22 cellular contexts compared by ENCODE assay signal in genomic region chr15:63114465-63114864, GRCh38.
"Had no signal": no experiment of that assay in that cellular context is flagged by ENCODE, and none has a peak within 500 bp of the region (broad histone marks: within the 10 kb centered on the region; RNA-seq: fewer than 3 reads in every experiment).

No MANE protein-coding gene starts in this region.

- H3K36me3 Mint-ChIP-seq: stimulated activated effector memory CD8-positive, alpha-beta T cell treated with anti-CD3 and anti-CD28 coated beads, Interleukin-12 subunit alpha, Interleukin-12 subunit beta, amount 100 ng/mL, for 72 hours had no signal

- H3K4me3 Mint-ChIP-seq: activated B cell treated with CpG ODN at 0.5 μM for 24 hours; activated naive CD8-positive, alpha-beta T cell treated with anti-CD3 and anti-CD28 coated beads, Interleukin-2, amount 10 ng/mL, durations not matched to agents 7 days and 5 days; activated T-cell treated with anti-CD3 and anti-CD28 coated beads, Interleukin-2, amount 50 U/mL, for 4 hours; naive thymus-derived CD4-positive, alpha-beta T cell; neural crest cell; stimulated activated effector memory CD8-positive, alpha-beta T cell treated with anti-CD3 and anti-CD28 coated beads, Interleukin-12 subunit alpha, Interleukin-12 subunit beta, amount 100 ng/mL, for 72 hours; stimulated activated naive CD8-positive, alpha-beta T cell treated with anti-CD3 and anti-CD28 coated beads, Interleukin-15, amount 100 ng/mL, for 72 hours had no signal

- H3K4me1 ChIP-seq: foreskin keratinocyte, lower lobe of right lung, tibial artery had no signal

- H3K27me3 Mint-ChIP-seq: activated B cell treated with CpG ODN at 0.5 μM for 24 hours; stimulated activated naive CD8-positive, alpha-beta T cell treated with anti-CD3 and anti-CD28 coated beads, Interleukin-15, amount 100 ng/mL, for 72 hours had no signal

- ATAC-seq: activated T-cell treated with anti-CD3 and anti-CD28 coated beads, Interleukin-2, amount 50 U/mL, for 4 hours; foreskin keratinocyte; left colon; lower lobe of right lung; naive thymus-derived CD4-positive, alpha-beta T cell; sciatic nerve; stimulated activated effector memory CD8-positive, alpha-beta T cell treated with anti-CD3 and anti-CD28 coated beads, Interleukin-12 subunit alpha, Interleukin-12 subunit beta, amount 100 ng/mL, for 72 hours; stimulated activated naive CD8-positive, alpha-beta T cell treated with anti-CD3 and anti-CD28 coated beads, Interleukin-15, amount 100 ng/mL, for 72 hours had no signal

- H3K9me3 ChIP-seq: lower lobe of right lung, tibial artery had no signal

- H3K4me3 ChIP-seq: coronary artery, lower lobe of right lung, tibial artery had no signal

- DNase-seq: activated B cell treated with CpG ODN at 0.5 μM for 24 hours; activated CD4-positive, alpha-beta T cell treated with anti-CD3 and anti-CD28 coated beads for 4 hours; activated CD4-positive, alpha-beta T cell treated with anti-CD3 and anti-CD28 coated beads, Interleukin-2, amount 50 U/mL, for 48 hours; activated CD8-positive, alpha-beta memory T cell treated with anti-CD3 and anti-CD28 coated beads, Interleukin-2, amount 50 U/mL, for 48 hours; activated naive CD4-positive, alpha-beta T cell; activated naive CD8-positive, alpha-beta T cell treated with anti-CD3 and anti-CD28 coated beads, Interleukin-2, amount 10 ng/mL, durations not matched to agents 7 days and 5 days; activated T-cell treated with anti-CD3 and anti-CD28 coated beads, Interleukin-2, amount 50 U/mL, for 4 hours; amniotic stem cell; foreskin keratinocyte; left colon; lower lobe of right lung; naive thymus-derived CD4-positive, alpha-beta T cell; small intestine; stimulated activated CD4-positive, alpha-beta T cell treated with anti-CD3 and anti-CD28 coated beads, Interleukin-2, amount 100 ng/mL, for 24 hours; stimulated activated naive CD8-positive, alpha-beta T cell treated with anti-CD3 and anti-CD28 coated beads, Interleukin-15, amount 100 ng/mL, for 72 hours; T1000; tibial artery had no signal

- H3K27ac Mint-ChIP-seq: activated B cell treated with CpG ODN at 0.5 μM for 24 hours; activated naive CD8-positive, alpha-beta T cell treated with anti-CD3 and anti-CD28 coated beads, Interleukin-2, amount 10 ng/mL, durations not matched to agents 7 days and 5 days; activated T-helper 2 cell treated with anti-CD3 and anti-CD28 coated beads, Interferon-gamma antibody, Interleukin-2, Interleukin-4, amounts not matched to agents 10 μg/mL and 5 μg/mL and 100 μg/mL, durations not matched to agents 14 hours and 24 hours and 36 hours; naive thymus-derived CD4-positive, alpha-beta T cell; stimulated activated effector memory CD8-positive, alpha-beta T cell treated with anti-CD3 and anti-CD28 coated beads, Interleukin-12 subunit alpha, Interleukin-12 subunit beta, amount 100 ng/mL, for 72 hours had no signal

- H3K36me3 ChIP-seq: lower lobe of right lung, tibial artery had no signal

- H3K27me3 ChIP-seq: foreskin keratinocyte, tibial artery had no signal

- H3K27ac ChIP-seq: coronary artery, foreskin keratinocyte, lower lobe of right lung, tibial artery had no signal

- H3K4me1 Mint-ChIP-seq: activated B cell treated with CpG ODN at 0.5 μM for 24 hours; naive thymus-derived CD4-positive, alpha-beta T cell; stimulated activated effector memory CD8-positive, alpha-beta T cell treated with anti-CD3 and anti-CD28 coated beads, Interleukin-12 subunit alpha, Interleukin-12 subunit beta, amount 100 ng/mL, for 72 hours; stimulated activated naive CD8-positive, alpha-beta T cell treated with anti-CD3 and anti-CD28 coated beads, Interleukin-15, amount 100 ng/mL, for 72 hours had no signal
